In the genomic region with DNA sequence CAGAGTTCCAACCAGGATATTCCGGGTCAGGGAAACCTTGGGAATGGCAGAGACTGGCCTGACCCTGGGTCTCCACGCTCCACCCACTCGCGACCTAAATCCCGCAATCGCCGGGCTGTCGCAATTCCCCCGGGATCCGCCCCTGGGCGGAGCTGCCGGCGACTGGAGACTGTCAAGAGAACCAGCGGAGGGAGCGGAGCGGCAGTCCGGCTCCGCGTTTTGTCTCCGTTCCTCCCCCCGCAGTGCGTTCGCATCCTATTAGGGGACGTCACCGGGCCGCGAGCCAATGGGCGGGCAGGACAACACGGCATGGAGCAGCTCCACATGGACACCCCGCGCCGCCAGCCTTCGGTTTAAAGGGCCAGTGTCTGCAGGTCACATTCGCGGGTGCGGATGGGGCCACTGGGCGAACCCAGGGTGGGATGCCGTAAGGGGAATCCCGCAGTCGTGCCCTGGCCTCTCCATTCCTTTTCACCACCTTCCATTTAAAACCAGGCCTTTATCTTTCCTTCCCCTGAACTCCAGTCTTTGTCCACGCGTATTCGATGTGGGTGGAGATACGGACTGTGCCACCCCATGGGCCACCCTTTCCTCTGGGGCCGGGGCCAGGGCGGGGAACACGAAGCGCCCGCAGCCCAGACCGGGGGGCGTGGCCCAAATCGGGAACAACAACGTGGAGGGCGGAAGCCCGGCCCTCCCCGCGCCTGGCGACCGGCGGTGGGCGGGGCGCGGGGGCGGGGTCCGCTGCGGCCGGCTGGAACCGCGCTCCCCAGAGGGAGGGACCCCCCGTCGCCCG, we compare ENCODE assay signal across 8 cellular contexts. TPM values are rescaled to one million over a fixed set of nuclear protein-coding genes. Genes with fewer than 3 reads are reported as not detected.
DNase-seq lines count a peak whose midpoint lies in the region; ATAC-seq, FAIRE-seq and TF ChIP-seq lines count a peak whose summit lies in the region.

No MANE protein-coding gene starts in this region.

- peaks cover 36% of the 10 kb centered on the region for H3K4me1 ChIP-seq in DOHH2 (ENCODE audit: control insufficient read depth, low read length)

- H3F3A ChIP-seq in DOHH2 (ENCODE audit: control insufficient read depth, insufficient read depth) = peaks cover 4% of the 10 kb centered on the region; the same call in 1 of the 2 replicates

- H3K4me3 Mint-ChIP-seq in natural killer cell treated with Interleukin-12 subunit alpha and Interleukin-12 subunit beta and Interleukin-15 and Interleukin-18, amount 100 ng/mL, for 72 hours = peak overlapping the region; percentile 92

- TF ChIP-seq CTCF in DOHH2 (IDR thresholded peaks at IDR 0.05; ENCODE audit: low read depth, low read length, poor library complexity, severe bottlenecking) = no peak
- TF ChIP-seq CTCF in fibroblast of the aortic adventitia (IDR thresholded peaks at IDR 0.05; ENCODE audit: insufficient read depth, low read length) = no peak

- FAIRE-seq in H54 (lab: Jason Lieb, UNC) = no peak

- H4K20me1 ChIP-seq in DOHH2 (ENCODE audit: control insufficient read depth, insufficient read depth, low read depth, low read length) = no peaks in the 10 kb centered on the region; the same call in 1 of the 2 replicates

- no peaks in the 10 kb centered on the region for H3K27me3 ChIP-seq in DOHH2 (ENCODE audit: control insufficient read depth, low read length)

- no peaks in the 10 kb centered on the region for H3K9me2 ChIP-seq in DOHH2 (replicated peaks; ENCODE audit: control insufficient read depth, low read length)

- TF ChIP-seq POLR2A in H54 (IDR thresholded peaks at IDR 0.05; ENCODE audit: low read depth, low read length) = no peak

- peak overlapping the region; percentile 85 for H3K4me2 ChIP-seq in DOHH2 (ENCODE audit: low read length)

- H3K4me3 ChIP-seq in DOHH2 (ENCODE audit: low read length) (peak overlapping the region; percentile 98), fibroblast of the aortic adventitia (ENCODE audit: low read depth, low read length) (peak overlapping the region; percentile 72)

- peak; percentile 79 to 83 for ATAC-seq in natural killer cell treated with Interleukin-12 subunit alpha and Interleukin-12 subunit beta and Interleukin-15 and Interleukin-18, amount 100 ng/mL, for 72 hours

- peak overlapping the region; percentile 74 for H3K27ac ChIP-seq in DOHH2 (ENCODE audit: low read depth, low read length)

- DNase-seq in H54 (ENCODE audit: insufficient read length, low spot score) (peak; percentile 94), M059J (ENCODE audit: low read depth) (peak; percentile 98), SHP77 (lab: John Stamatoyannopoulos, UW) (peak; percentile 99), activated gamma-delta T cell (lab: John Stamatoyannopoulos, UW) (peak; percentile 99), fibroblast of the aortic adventitia (ENCODE audit: low read depth) (peak; percentile 100)
- peak; percentile 100 for DNase-seq in natural killer cell treated with Interleukin-12 subunit alpha and Interleukin-12 subunit beta and Interleukin-15 and Interleukin-18, amount 100 ng/mL, for 72 hours (ENCODE audit: low spot score)
- peak; percentile 99 for DNase-seq in stimulated activated naive CD4-positive, alpha-beta T cell treated with Interleukin-2 at 50 U/mL for 16 hours (lab: John Stamatoyannopoulos, UW)

- H3K9me3 Mint-ChIP-seq in natural killer cell treated with Interleukin-12 subunit alpha and Interleukin-12 subunit beta and Interleukin-15 and Interleukin-18, amount 100 ng/mL, for 72 hours = no peaks in the 10 kb centered on the region

- peak overlapping the region; percentile 95 to 97 for H3K27ac Mint-ChIP-seq in natural killer cell treated with Interleukin-12 subunit alpha and Interleukin-12 subunit beta and Interleukin-15 and Interleukin-18, amount 100 ng/mL, for 72 hours

- no peaks in the 10 kb centered on the region for H3K36me3 ChIP-seq in DOHH2 (ENCODE audit: control insufficient read depth, low read length)

- no peaks in the 10 kb centered on the region for H3K27me3 Mint-ChIP-seq in natural killer cell treated with Interleukin-12 subunit alpha and Interleukin-12 subunit beta and Interleukin-15 and Interleukin-18, amount 100 ng/mL, for 72 hours

- H3K4me1 Mint-ChIP-seq in natural killer cell treated with Interleukin-12 subunit alpha and Interleukin-12 subunit beta and Interleukin-15 and Interleukin-18, amount 100 ng/mL, for 72 hours (ENCODE audit: low read depth in 2 of 2) = peaks cover 25 to 39% of the 10 kb centered on the region in 2 donors

- no peaks in the 10 kb centered on the region for H3K9me3 ChIP-seq in DOHH2 (ENCODE audit: control insufficient read depth, insufficient read depth, low read length)

- H3K79me2 ChIP-seq in DOHH2 (ENCODE audit: control insufficient read depth, low read length) = peaks cover 31% of the 10 kb centered on the region

- no peaks in the 10 kb centered on the region for H3K36me3 Mint-ChIP-seq in natural killer cell treated with Interleukin-12 subunit alpha and Interleukin-12 subunit beta and Interleukin-15 and Interleukin-18, amount 100 ng/mL, for 72 hours

RNA-seq across cellular contexts. Expression of a gene that starts 0.8 kb away (rescaled TPM):
- total RNA-seq in M059J (2014; rRNA removed; shearing (Covaris generic)) = 1.5 and 3.2 TPM in 2 replicates
- total RNA-seq in fibroblast of the aortic adventitia (ENCODE audit: low replicate concordance) = 12.2 and 17.7 TPM in 2 replicates
- 10 to 100 TPM; 20.3 to 36.9 TPM for total RNA-seq in natural killer cell treated with Interleukin-12 subunit alpha and Interleukin-12 subunit beta and Interleukin-15 and Interleukin-18, amount 100 ng/mL, for 72 hours

Comparison
In these comparisons a context has a peak if more than half of its experiments do, and no peak if none do; other contexts are left out.
1. Peak in every context shown above with its lines: DNase-seq, ATAC-seq, H3K4me3 ChIP-seq and H3K27ac ChIP-seq.